Comparison of ENCODE assay signal across 10 cellular contexts in genomic region chr9:70021026-70021571, GRCh38. TPM values are rescaled to one million over a fixed set of nuclear protein-coding genes. Genes with fewer than 3 reads are reported as not detected.
A peak's percentile ranks its signal among the peaks of the same experiment; 100 is the strongest.
DNase-seq lines count a peak whose midpoint lies in the region; ATAC-seq, FAIRE-seq and TF ChIP-seq lines count a peak whose summit lies in the region.
"Had no signal": no experiment of that assay in that cellular context is flagged by ENCODE, and none has a peak within 500 bp of the region (broad histone marks: within the 10 kb centered on the region; RNA-seq: fewer than 3 reads in every experiment).

No MANE protein-coding gene starts in this region.

- WGBS in small intestine, 3 donors, result 60 to 66% (median 65%) methylated on average over 5 of the region's 5 CpGs

- no peaks in the 10 kb centered on the region for H3K9me3 ChIP-seq in osteoblast (ENCODE audit: low read depth, low read length)
- H3K9me3 ChIP-seq in small intestine (ENCODE audit: control insufficient read depth, low read depth), result no peaks in the 10 kb centered on the region

- no peaks in the 10 kb centered on the region for H3K79me2 ChIP-seq in osteoblast (ENCODE audit: insufficient read depth, low read length)

- H3K4me2 ChIP-seq in osteoblast (ENCODE audit: insufficient read depth, low read length), result peak overlapping the region; percentile 25

- H3K27me3 ChIP-seq in osteoblast (ENCODE audit: insufficient read depth, low read length) (no peaks in the 10 kb centered on the region), small intestine (ENCODE audit: control insufficient read depth in 2 of 2, insufficient read depth in 2 of 2, low read length in 2 of 2) (no peaks in the 10 kb centered on the region)

- H3K36me3 ChIP-seq in osteoblast (ENCODE audit: insufficient read depth, low read length) (no peaks in the 10 kb centered on the region), small intestine (ENCODE audit: control insufficient read depth in 2 of 2, insufficient read depth in 2 of 2, low read length in 2 of 2) (no peaks in the 10 kb centered on the region)

- FAIRE-seq in small intestine (lab: Jason Lieb, UNC), result no peak

- peak; percentile 91 for DNase-seq in Daoy (ENCODE audit: low read depth)
- DNase-seq in RKO (ENCODE audit: low spot score), result peak; percentile 28
- peak; percentile 93 for DNase-seq in fibroblast of mammary gland (ENCODE audit: low read depth)
- peak; percentile 76 for DNase-seq in osteoblast (ENCODE audit: insufficient read length, low spot score, missing footprints)
- no peak for DNase-seq in small intestine
- no peak for DNase-seq in OCI-M2 (lab: John Stamatoyannopoulos, UW; ENCODE audit: unreplicated experiment)
- DNase-seq: GDM1, NCI-H1417 treated with DMSO at 0.1 percent for 48 hours had no signal

- peak overlapping the region; percentile 66 for H3K27ac ChIP-seq in osteoblast (ENCODE audit: low read depth, low read length)
- no peak overlapping the region for H3K27ac ChIP-seq in small intestine (ENCODE audit: low read depth in 1 of 2, low read length in 1 of 2)

- no peak for ATAC-seq in GM18858 (IDR thresholded peaks at IDR 0.05; ENCODE audit: unreplicated experiment)
- ATAC-seq in HG02642 (IDR thresholded peaks at IDR 0.05; ENCODE audit: poor library complexity, unreplicated experiment), result no peak

- no peak overlapping the region for H3K4me3 ChIP-seq in fibroblast of mammary gland (ENCODE audit: control insufficient read depth, low read depth, low read length)
- no peak overlapping the region for H3K4me3 ChIP-seq in osteoblast (ENCODE audit: insufficient read depth, low read length)
- no peak overlapping the region for H3K4me3 ChIP-seq in small intestine (ENCODE audit: low read depth in 1 of 2, low read length in 2 of 2)

- no peaks in the 10 kb centered on the region for H4K20me1 ChIP-seq in osteoblast (ENCODE audit: insufficient read depth, low read length)

- no peak overlapping the region for H2AFZ ChIP-seq in osteoblast (ENCODE audit: low read length)

- H3K4me1 ChIP-seq in osteoblast (ENCODE audit: insufficient read depth, low read length), result peaks cover 13% of the 10 kb centered on the region
- H3K4me1 ChIP-seq in small intestine (ENCODE audit: control insufficient read depth in 2 of 2, insufficient read depth in 1 of 2, low read depth in 1 of 2, low read length in 1 of 2), result no peaks in the 10 kb centered on the region

- no peak for TF ChIP-seq CTCF in fibroblast of mammary gland (conservative IDR thresholded peaks at IDR 0.05; ENCODE audit: control insufficient read depth, insufficient read depth, low read depth, low read length)
- no peak for TF ChIP-seq CTCF in osteoblast (IDR thresholded peaks at IDR 0.05; ENCODE audit: extremely low read depth, low read depth, low read length)

RNA-seq across cellular contexts. Expression of gene MAMDC2, which starts 22.5 kb away (rescaled TPM):
- 0.30 and 2.2 TPM in 2 replicates for total RNA-seq in Daoy (2014; rRNA removed; shearing (Covaris generic))
- 1.4 and 1.5 TPM in 2 replicates for total RNA-seq in osteoblast
- polyA plus RNA-seq in small intestine, result 10 to 100 TPM in 1 of 3 donors, 1 to 10 TPM in 1, not detected in 1; 1.1 to 13.0 TPM

Comparison
In these comparisons a context has a peak if more than half of its experiments do, and no peak if none do; other contexts are left out.
1. DNase-seq: peak in Daoy (single experiment), RKO (single experiment), fibroblast of mammary gland (single experiment) and osteoblast (single experiment); none in small intestine (single experiment) and OCI-M2 (single experiment).